In genomic region chr16:28846080-28846932, GRCh38 we compare ENCODE assay signal across 8 cellular contexts. TPM values are rescaled to one million over a fixed set of nuclear protein-coding genes. Genes with fewer than 3 reads are reported as not detected.
DNase-seq lines count a peak whose midpoint lies in the region; ATAC-seq, FAIRE-seq and TF ChIP-seq lines count a peak whose summit lies in the region.

TUFM (minus strand) TSS chr16:28846348; CDS start chr16:28846269, 79 bp downstream.

- H2AFZ ChIP-seq in SU-DHL-6 (ENCODE audit: low read depth, low read length, severe bottlenecking) = peak within 1 kb of the TSS; percentile 62

- H3K4me1 ChIP-seq in pancreas (peaks cover 6 to 17% (median 15%) of the 10 kb centered on the region in 3 donors), tibial nerve (peaks cover 0 to 32% (median 18%) of the 10 kb centered on the region in 4 donors)

- peak; percentile 96 for FAIRE-seq in pancreas (lab: Jason Lieb, UNC)

- H3F3A ChIP-seq in SU-DHL-6 (ENCODE audit: insufficient read depth) = no peaks in the 10 kb centered on the region

- H3K9me3 ChIP-seq in SU-DHL-6 (ENCODE audit: insufficient read depth, low read length) = no peaks in the 10 kb centered on the region
- H3K9me3 ChIP-seq in pancreas = no peaks in the 10 kb centered on the region
- H3K9me3 ChIP-seq in tibial nerve = no peaks in the 10 kb centered on the region

- peak within 1 kb of the TSS; percentile 72 for H3K4me2 ChIP-seq in SU-DHL-6 (ENCODE audit: low read depth, low read length, poor library complexity, severe bottlenecking)

- H3K4me3 ChIP-seq in GM12864 (ENCODE audit: low read depth, low read length) = peak within 1 kb of the TSS; percentile 65
- peak within 1 kb of the TSS; percentile 76 for H3K4me3 ChIP-seq in SU-DHL-6 (ENCODE audit: insufficient read depth, low read length, poor library complexity, severe bottlenecking)
- peak within 1 kb of the TSS; percentile 72 to 99 (median 91) for H3K4me3 ChIP-seq in pancreas
- peak within 1 kb of the TSS; percentile 64 to 99 (median 88) for H3K4me3 ChIP-seq in tibial nerve

- TF ChIP-seq CTCF in GM12864 (IDR thresholded peaks at IDR 0.05; ENCODE audit: low read depth, low read length, missing control alignments) (peak; percentile 75), SU-DHL-6 (IDR thresholded peaks at IDR 0.05; ENCODE audit: insufficient read depth, low read length, poor library complexity, severe bottlenecking) (peak; percentile 38), pancreas (IDR thresholded peaks at IDR 0.05) (peak; percentile 46 to 63 (median 49)), tibial nerve (IDR thresholded peaks at IDR 0.05) (peak; percentile 68 to 89 (median 85))

- TF ChIP-seq POLR2A in tibial nerve (IDR thresholded peaks at IDR 0.05) = peak in 1 of 2 donors; percentile 59

- peak within 1 kb of the TSS; percentile 98 for H3K9ac ChIP-seq in SU-DHL-6 (ENCODE audit: low read length)

- peak; percentile 95 for DNase-seq in GM12864 (ENCODE audit: low read depth)
- peak; percentile 96 for DNase-seq in NCI-H1105 treated with DMSO at 0.1 percent for 48 hours (lab: John Stamatoyannopoulos, UW)
- DNase-seq in activated naive CD8-positive, alpha-beta T cell treated with anti-CD3 and anti-CD28 coated beads, Interleukin-2, amount 50 U/mL, for 16 hours (ENCODE audit: low read depth, low spot score) = peak; percentile 95
- DNase-seq in Right ventricle myocardium inferior (ENCODE audit: missing footprints) = peak; percentile 99
- peak; percentile 94 to 99 (median 97) for DNase-seq in pancreas
- DNase-seq in tibial nerve (ENCODE audit: low spot score in 2 of 2) = peak; percentile 93 to 95

- H3K79me2 ChIP-seq in SU-DHL-6 (ENCODE audit: insufficient read depth, low read length) = peaks cover 30% of the 10 kb centered on the region

- ATAC-seq in HG02642 (IDR thresholded peaks at IDR 0.05; ENCODE audit: poor library complexity, unreplicated experiment) (peak; percentile 90), Right ventricle myocardium inferior (peak; percentile 98), pancreas (peak; percentile 95 to 98 (median 97))

- TF ChIP-seq EP300 in tibial nerve (IDR thresholded peaks at IDR 0.05) = peak; percentile 93 to 99

- peaks cover 5% of the 10 kb centered on the region; the same call in 1 of the 2 replicates for H4K20me1 ChIP-seq in SU-DHL-6 (ENCODE audit: low read depth, low read length)

- H3K36me3 ChIP-seq in SU-DHL-6 (ENCODE audit: low read length) (no peaks in the 10 kb centered on the region; the same call in 1 of the 2 replicates), pancreas (peaks cover 0 to 29% (median 11%) of the 10 kb centered on the region in 3 donors), tibial nerve (peaks cover 3 to 37% (median 24%) of the 10 kb centered on the region in 3 donors)

- intact Hi-C loops in Right ventricle myocardium inferior (cut with DNase I) = loop anchor here (1.0 to 10.0 kb wide), 5 partner anchors 17 to 352 kb away; partner anchors contain the start of genes APOBR, CLN3, RABEP2 and SH2B1
- intact Hi-C loops in pancreas (cut with DNase I) = no loop called here

- WGBS in pancreas, 2 donors = 0 to 1% methylated on average over 71 to 73 of the region's 73 CpGs
- WGBS in tibial nerve, 2 donors = 1% methylated on average over 46 to 72 of the region's 73 CpGs

- no peaks in the 10 kb centered on the region for H3K27me3 ChIP-seq in SU-DHL-6 (ENCODE audit: low read length)
- H3K27me3 ChIP-seq in pancreas = no peaks in the 10 kb centered on the region
- no peaks in the 10 kb centered on the region for H3K27me3 ChIP-seq in tibial nerve

- H3K27ac ChIP-seq in SU-DHL-6 (ENCODE audit: low read depth, low read length) (peak within 1 kb of the TSS; percentile 35), pancreas (peak within 1 kb of the TSS; percentile 31 to 85 (median 78)), tibial nerve (peak within 1 kb of the TSS; percentile 77 to 95 (median 89))

- no peaks in the 10 kb centered on the region for H3K9me2 ChIP-seq in SU-DHL-6 (replicated peaks; ENCODE audit: insufficient read depth, low read length)

RNA-seq across cellular contexts. Expression of gene TUFM, which starts in this region (rescaled TPM):
- 252 TPM for total RNA-seq in Right ventricle myocardium inferior
- 100 to 1,000 TPM in 1 of 6 donors, 10 to 100 TPM in 5; 71.9 to 100 (median 88.8) TPM for total RNA-seq in pancreas
- polyA plus RNA-seq in pancreas = 100 to 1,000 TPM; 145 to 181 TPM
- total RNA-seq in tibial nerve = 100 to 1,000 TPM in 3 of 4 donors, 10 to 100 TPM in 1; 88.1 to 136 (median 116) TPM

Comparison
In these comparisons a context has a peak if more than half of its experiments do, and no peak if none do; other contexts are left out.
1. Peak in every context shown above with its lines: DNase-seq, ATAC-seq, H3K4me3 ChIP-seq and H3K27ac ChIP-seq.
2. H3K27ac ChIP-seq: peak in every context shown above with its lines; median percentile 89 in tibial nerve; 78 in pancreas; 35 in SU-DHL-6.